In the genomic region with DNA sequence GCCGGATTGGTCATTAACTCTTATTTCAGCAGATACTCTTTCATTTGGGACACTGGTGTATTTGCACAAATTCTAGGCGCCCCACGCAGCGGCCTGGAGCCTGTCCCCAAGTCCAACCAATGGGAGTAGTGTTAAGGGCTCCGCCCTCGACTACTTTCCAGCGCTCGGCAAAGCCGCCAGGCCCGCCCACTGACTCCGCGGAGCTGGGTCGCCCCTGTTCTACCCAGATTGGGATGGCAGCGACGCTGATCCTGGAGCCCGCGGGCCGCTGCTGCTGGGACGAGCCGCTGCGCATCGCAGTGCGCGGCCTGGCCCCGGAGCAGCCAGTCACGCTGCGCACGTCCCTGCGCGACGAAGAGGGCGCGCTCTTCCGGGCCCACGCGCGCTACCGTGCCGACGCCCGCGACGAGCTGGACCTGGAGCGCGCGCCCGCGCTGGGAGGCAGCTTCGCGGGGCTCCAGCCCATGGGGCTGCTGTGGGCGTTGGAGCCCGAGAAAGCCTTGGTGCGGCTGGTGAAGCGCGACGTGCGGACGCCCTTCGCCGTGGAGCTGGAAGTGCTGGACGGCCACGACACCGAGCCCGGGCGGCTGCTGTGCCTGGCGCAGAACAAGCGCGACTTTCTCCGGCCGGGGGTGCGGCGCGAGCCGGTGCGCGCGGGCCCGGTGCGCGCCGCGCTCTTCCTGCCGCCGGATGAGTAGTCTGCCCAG, we compare ENCODE assay signal across 8 cellular contexts. TPM values are rescaled to one million over a fixed set of nuclear protein-coding genes. Genes with fewer than 3 reads are reported as not detected.
DNase-seq lines count a peak whose midpoint lies in the region; ATAC-seq and TF ChIP-seq lines count a peak whose summit lies in the region.

ACOT6 (plus strand) TSS at position 179 of the 707 bp plus-strand sequence; CDS start at position 234, 55 bp downstream.

- H3K9me3 ChIP-seq in IMR-90 (ENCODE audit: control insufficient read depth, insufficient read depth, low read length) (no peaks in the 10 kb centered on the region; the same call in 1 of the 2 replicates), SU-DHL-6 (ENCODE audit: insufficient read depth, low read length) (no peaks in the 10 kb centered on the region), parathyroid adenoma (ENCODE audit: control insufficient read depth, low read length) (no peaks in the 10 kb centered on the region), tibial nerve (no peaks in the 10 kb centered on the region)

- no peak within 1 kb of the TSS for H2BK15ac ChIP-seq in IMR-90 (ENCODE audit: low read depth, low read length)

- H3K4me3 ChIP-seq in IMR-90 (ENCODE audit: insufficient read depth, low read depth, low read length) (peak within 1 kb of the TSS; percentile 77), SU-DHL-6 (ENCODE audit: insufficient read depth, low read length, poor library complexity, severe bottlenecking) (peak within 1 kb of the TSS; percentile 46), parathyroid adenoma (ENCODE audit: low read depth, low read length) (peak within 1 kb of the TSS; percentile 55), tibial nerve (peak within 1 kb of the TSS; percentile 54 to 76 (median 65))

- H3K36me3 ChIP-seq in IMR-90 (ENCODE audit: control insufficient read depth, insufficient read depth, low read length) (no peaks in the 10 kb centered on the region), SU-DHL-6 (ENCODE audit: low read length) (no peaks in the 10 kb centered on the region), parathyroid adenoma (ENCODE audit: control insufficient read depth, insufficient read depth, low read length) (no peaks in the 10 kb centered on the region), tibial nerve (no peaks in the 10 kb centered on the region)

- POLR2A ChIA-PET in IMR-90 (lab: Charles Lee; ENCODE audit: unreplicated experiment) = no interaction called here

- peak within 1 kb of the TSS; percentile 42; the same call in 1 of the 2 replicates for H3K18ac ChIP-seq in IMR-90 (ENCODE audit: low read depth, low read length)

- 0 out of 2 replicates have a peak, but pooled peaks cover 3% of the 10 kb centered on the region for H3K27me3 ChIP-seq in IMR-90 (ENCODE audit: control insufficient read depth, insufficient read depth, low read length)
- no peaks in the 10 kb centered on the region for H3K27me3 ChIP-seq in SU-DHL-6 (ENCODE audit: low read length)
- H3K27me3 ChIP-seq in parathyroid adenoma (ENCODE audit: control insufficient read depth, insufficient read depth, low read length) = no peaks in the 10 kb centered on the region
- H3K27me3 ChIP-seq in tibial nerve = no peaks in the 10 kb centered on the region

- peak in 1 of 2 donors; percentile 60 for TF ChIP-seq EP300 in tibial nerve (IDR thresholded peaks at IDR 0.05)

- TF ChIP-seq CTCF in GM20000 (IDR thresholded peaks at IDR 0.05; ENCODE audit: extremely low read depth, missing control alignments) = no peak
- no peak for TF ChIP-seq CTCF in IMR-90 (conservative IDR thresholded peaks at IDR 0.05; ENCODE audit: low read depth, low read length)
- TF ChIP-seq CTCF in SU-DHL-6 (IDR thresholded peaks at IDR 0.05; ENCODE audit: insufficient read depth, low read length, poor library complexity, severe bottlenecking) = no peak
- TF ChIP-seq CTCF in parathyroid adenoma (IDR thresholded peaks at IDR 0.05) = no peak
- TF ChIP-seq CTCF in tibial nerve (IDR thresholded peaks at IDR 0.05) = peak in 1 of 5 experiments; percentile 8

- in situ Hi-C loops in IMR-90 (cut with MboI; ENCODE audit: low sequenced_read_pairs) = no loop called here

- no peaks in the 10 kb centered on the region for H4K20me1 ChIP-seq in IMR-90 (ENCODE audit: insufficient read depth, low read length)
- H4K20me1 ChIP-seq in SU-DHL-6 (ENCODE audit: low read depth, low read length) = no peaks in the 10 kb centered on the region

- no peaks in the 10 kb centered on the region for H3K79me1 ChIP-seq in IMR-90 (ENCODE audit: low read depth in 1 of 2, low read length in 2 of 2)

- H3F3A ChIP-seq in SU-DHL-6 (ENCODE audit: insufficient read depth) = no peaks in the 10 kb centered on the region

- H2AK5ac ChIP-seq in IMR-90 (ENCODE audit: low read depth, low read length) = no peak within 1 kb of the TSS

- H3K9me1 ChIP-seq in IMR-90 (ENCODE audit: insufficient read depth, low read length) = no peaks in the 10 kb centered on the region

- no peaks in the 10 kb centered on the region for H3K79me2 ChIP-seq in SU-DHL-6 (ENCODE audit: insufficient read depth, low read length)
- H3K79me2 ChIP-seq in parathyroid adenoma = no peaks in the 10 kb centered on the region

- intact Hi-C loops in IMR-90 (cut with micrococcal nuclease) = loop anchor here (5.0 kb wide), 1 partner anchor 120 kb away; the partner anchor contains the start of gene RIOX1
- intact Hi-C loops in cardiac septum (cut with DNase I) = no loop called here

- no peak within 1 kb of the TSS; the same call in 1 of the 2 replicates for H3K14ac ChIP-seq in IMR-90 (replicated peaks; ENCODE audit: low read depth, low read length)

- peak; percentile 86 for DNase-seq in COLO668 (lab: John Stamatoyannopoulos, UW; ENCODE audit: unreplicated experiment)
- DNase-seq in GM20000 (ENCODE audit: low spot score) = peak; percentile 86
- DNase-seq in IMR-90 = peak; percentile 64
- peak; percentile 22 for DNase-seq in activated naive CD8-positive, alpha-beta T cell treated with anti-CD3 and anti-CD28 coated beads, Interleukin-2, amount 50 U/mL, for 16 hours (ENCODE audit: low read depth, low spot score)
- peak; percentile 82 for DNase-seq in cardiac septum (ENCODE audit: low spot score)
- DNase-seq in tibial nerve (ENCODE audit: low spot score in 2 of 2) = peak; percentile 34 to 55

- H3K27ac ChIP-seq in IMR-90 (ENCODE audit: insufficient read depth, low read length) (peak within 1 kb of the TSS; percentile 63), SU-DHL-6 (ENCODE audit: low read depth, low read length) (no peak within 1 kb of the TSS), parathyroid adenoma (peak within 1 kb of the TSS; percentile 55), tibial nerve (peak within 1 kb of the TSS; percentile 77 to 91 (median 84))

- H4K5ac ChIP-seq in IMR-90 (ENCODE audit: low read depth, low read length) = peak within 1 kb of the TSS; percentile 65

- H3K4me2 ChIP-seq in IMR-90 (ENCODE audit: low read depth, low read length) = peak within 1 kb of the TSS; percentile 77
- peak within 1 kb of the TSS; percentile 49 for H3K4me2 ChIP-seq in SU-DHL-6 (ENCODE audit: low read depth, low read length, poor library complexity, severe bottlenecking)
- H3K4me2 ChIP-seq in parathyroid adenoma (ENCODE audit: low read length) = peak within 1 kb of the TSS; percentile 68

- CTCF ChIA-PET in IMR-90 (lab: Yijun Ruan, JAX) = no interaction called here

- H2AFZ ChIP-seq in IMR-90 (replicated peaks; ENCODE audit: low read length, poor library complexity) (peak within 1 kb of the TSS; percentile 93), SU-DHL-6 (ENCODE audit: low read depth, low read length, severe bottlenecking) (peak within 1 kb of the TSS; percentile 66), parathyroid adenoma (peak within 1 kb of the TSS; percentile 93)

- H4K8ac ChIP-seq in IMR-90 (ENCODE audit: low read depth in 2 of 2, low read length in 2 of 2) = peak within 1 kb of the TSS; percentile 61 to 83; a peak in 3 of 4 replicates

- 2% methylated on average over 67 of the region's 84 CpGs; no CpG with 5 or more reads in 1 of the 2 experiments for WGBS in IMR-90 (ENCODE audit: extremely low coverage in 2 of 2, insufficient read length in 1 of 2), 2 experiments
- WGBS in tibial nerve, 2 donors = 0% methylated on average over 21 to 26 of the region's 84 CpGs

- peak within 1 kb of the TSS; percentile 69 for H2BK5ac ChIP-seq in IMR-90 (ENCODE audit: low read depth, low read length, poor library complexity, severe bottlenecking)

- H2BK120ac ChIP-seq in IMR-90 (ENCODE audit: low read depth, low read length) = peak within 1 kb of the TSS; percentile 35; the same call in 1 of the 2 replicates

- dilution Hi-C loops in IMR-90 (cut with HindIII; ENCODE audit: low sequenced_read_pairs, unreplicated experiment) = no loop called here

- no peak within 1 kb of the TSS for H3K56ac ChIP-seq in IMR-90 (ENCODE audit: extremely low read depth, insufficient read depth, low read length)

- TF ChIP-seq POLR2A in IMR-90 (IDR thresholded peaks at IDR 0.05; ENCODE audit: low read depth, low read length) (no peak), tibial nerve (IDR thresholded peaks at IDR 0.05) (peak; percentile 9 to 42)

- peak within 1 kb of the TSS; percentile 85 for H2AK9ac ChIP-seq in IMR-90 (replicated peaks; ENCODE audit: low read depth, low read length, poor library complexity)

- H3K4me1 ChIP-seq in IMR-90 (ENCODE audit: control insufficient read depth, insufficient read depth, low read length) (no peaks in the 10 kb centered on the region), parathyroid adenoma (no peaks in the 10 kb centered on the region), tibial nerve (peaks cover 0 to 5% (median 0%) of the 10 kb centered on the region in 4 donors)

- H3K4ac ChIP-seq in IMR-90 (ENCODE audit: low read depth, low read length) = peak within 1 kb of the TSS; percentile 25

- no peaks in the 10 kb centered on the region for H3K9me2 ChIP-seq in SU-DHL-6 (replicated peaks; ENCODE audit: insufficient read depth, low read length)

- peak; percentile 96 for ATAC-seq in IMR-90 (ENCODE audit: low read depth)

- no peak for TF ChIP-seq RAD21 in IMR-90 (IDR thresholded peaks at IDR 0.05; ENCODE audit: low read length)

- H3K9ac ChIP-seq in IMR-90 (ENCODE audit: low read depth, low read length) = peak within 1 kb of the TSS; percentile 71
- H3K9ac ChIP-seq in SU-DHL-6 (ENCODE audit: low read length) = peak within 1 kb of the TSS; percentile 35; the same call in 1 of the 2 replicates
- H3K9ac ChIP-seq in parathyroid adenoma = no peak within 1 kb of the TSS

- peak within 1 kb of the TSS; percentile 46; the same call in 1 of the 2 replicates for H4K91ac ChIP-seq in IMR-90 (ENCODE audit: insufficient read depth, low read depth, low read length)

- BruUV-seq in IMR-90 (replicated peaks; lab: Mats Ljungman, UMichigan) = no TSS peak

- no peak within 1 kb of the TSS for H2BK20ac ChIP-seq in IMR-90 (ENCODE audit: low read depth, low read length)

- 0 out of 2 replicates have a peak within 1 kb of the TSS, but pooled peaks have one; percentile 66 for H3K23ac ChIP-seq in IMR-90 (ENCODE audit: low read depth, low read length)

RNA-seq across cellular contexts. Expression of gene ACOT6, which starts in this region (rescaled TPM):
- total RNA-seq in IMR-90 (2012; rRNA removed) = not detected in 2 replicates
- polyA plus RNA-seq in IMR-90 (2012; rRNA removed) = not detected in 2 replicates
- not detected in 2 replicates for polyA plus RNA-seq in IMR-90 (2012; cell fraction: cytosol; rRNA removed)
- polyA plus RNA-seq in IMR-90 (2012; cell fraction: nucleus; rRNA removed; ENCODE audit: low replicate concordance) = not detected in 2 replicates
- not detected for total RNA-seq in cardiac septum
- under 1 TPM in 1 of 4 donors, not detected in 3; 0.39 TPM for total RNA-seq in tibial nerve

Comparison
In these comparisons a context has a peak if more than half of its experiments do, and no peak if none do; other contexts are left out.
1. Peak in DNase-seq, ATAC-seq, H3K4me3 ChIP-seq, H3K27ac ChIP-seq, H3K9ac ChIP-seq and H3K4me2 ChIP-seq in IMR-90; RNA of the gene not detected or under 1 TPM.
2. Peak in DNase-seq in cardiac septum; RNA of the gene not detected or under 1 TPM.
3. Peak in DNase-seq, H3K4me3 ChIP-seq and H3K27ac ChIP-seq in tibial nerve; RNA of the gene not detected or under 1 TPM.
4. DNase-seq: peak in every context shown above with its lines; median percentile 86 in COLO668; 86 in GM20000; 82 in cardiac septum; 64 in IMR-90; 44 in tibial nerve; 22 in activated naive CD8-positive, alpha-beta T cell treated with anti-CD3 and anti-CD28 coated beads, Interleukin-2, amount 50 U/mL, for 16 hours.